Comparison of ENCODE assay signal across 8 cellular contexts in the genomic region with DNA sequence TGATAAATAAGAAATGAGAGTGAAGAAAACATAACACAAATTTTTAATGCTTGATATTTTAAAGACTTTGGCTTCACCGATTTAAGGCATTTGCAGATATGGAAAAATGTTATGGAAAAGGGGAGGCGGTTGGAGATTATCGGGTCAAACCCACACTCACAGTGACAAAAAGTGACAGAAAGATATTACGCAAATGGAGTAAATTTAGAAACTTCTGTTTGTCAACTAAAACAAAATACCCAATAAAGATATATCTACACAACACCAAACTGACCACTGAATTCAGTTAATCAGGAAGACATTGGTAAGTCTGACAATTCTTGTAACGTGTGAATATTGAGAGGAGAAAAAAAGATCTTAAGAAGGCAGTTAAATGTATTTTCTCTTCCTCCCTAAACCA. TPM values are rescaled to one million over a fixed set of nuclear protein-coding genes. Genes with fewer than 3 reads are reported as not detected.
DNase-seq lines count a peak whose midpoint lies in the region; ATAC-seq and TF ChIP-seq lines count a peak whose summit lies in the region.

No MANE protein-coding gene starts in this region.

- ATAC-seq in CD4-positive, CD25-positive, alpha-beta regulatory T cell (ENCODE audit: low read depth in 2 of 2), result no peak

- H3K27ac ChIP-seq in CD4-positive, CD25-positive, alpha-beta regulatory T cell (ENCODE audit: insufficient read depth, low read length, poor library complexity, severe bottlenecking), result peak overlapping the region; percentile 31
- H3K27ac ChIP-seq in coronary artery (peak overlapping the region; percentile 99 to 100), neural cell (ENCODE audit: low read length) (no peak overlapping the region)

- H3K9me3 ChIP-seq in CD4-positive, CD25-positive, alpha-beta regulatory T cell (ENCODE audit: control insufficient read depth in 2 of 2, low read length in 2 of 2), result no peaks in the 10 kb centered on the region
- H3K9me3 ChIP-seq in neural cell (ENCODE audit: low read length), result no peaks in the 10 kb centered on the region

- H3K4me3 Mint-ChIP-seq in CD4-positive, CD25-positive, alpha-beta regulatory T cell, result peak overlapping the region; percentile 93 to 100 (median 96)

- no peaks in the 10 kb centered on the region for H3K36me3 Mint-ChIP-seq in CD4-positive, CD25-positive, alpha-beta regulatory T cell

- H3K36me3 ChIP-seq in CD4-positive, CD25-positive, alpha-beta regulatory T cell (ENCODE audit: control insufficient read depth, insufficient read depth, low read length), result no peaks in the 10 kb centered on the region
- no peaks in the 10 kb centered on the region for H3K36me3 ChIP-seq in neural cell (ENCODE audit: insufficient read depth, low read length)

- no peaks in the 10 kb centered on the region for H4K20me1 ChIP-seq in neural cell (ENCODE audit: insufficient read depth)

- peaks cover 79% of the 10 kb centered on the region for H3K79me2 ChIP-seq in neural cell (replicated peaks; ENCODE audit: insufficient read depth, low read length)

- no peaks in the 10 kb centered on the region for H3K27me3 Mint-ChIP-seq in CD4-positive, CD25-positive, alpha-beta regulatory T cell

- DNase-seq in CD4-positive, CD25-positive, alpha-beta regulatory T cell, result no peak
- DNase-seq in NB4 (ENCODE audit: low read depth) (peak; percentile 17), coronary artery (ENCODE audit: low spot score) (no peak), NCI-H446 (lab: John Stamatoyannopoulos, UW) (no peak), NCI-H1930 (lab: John Stamatoyannopoulos, UW) (no peak), NOMO-1 (lab: John Stamatoyannopoulos, UW; ENCODE audit: unreplicated experiment in 2 of 2) (no peak), NCI-H2107 treated with DMSO at 0.1 percent for 48 hours (lab: John Stamatoyannopoulos, UW; ENCODE audit: unreplicated experiment) (no peak)

- H3K4me2 ChIP-seq in neural cell (ENCODE audit: low read length), result peak overlapping the region; percentile 85

- TF ChIP-seq CTCF in NB4 (IDR thresholded peaks at IDR 0.05; ENCODE audit: low read depth, low read length), result no peak
- no peak for TF ChIP-seq CTCF in coronary artery (IDR thresholded peaks at IDR 0.05)
- no peak for TF ChIP-seq CTCF in neural cell (IDR thresholded peaks at IDR 0.05; ENCODE audit: poor library complexity, severe bottlenecking)

- peaks cover 54% of the 10 kb centered on the region for H3K4me1 ChIP-seq in CD4-positive, CD25-positive, alpha-beta regulatory T cell (ENCODE audit: control insufficient read depth, insufficient read depth, low read length, poor library complexity, severe bottlenecking)

- no peak for TF ChIP-seq POLR2A in NB4 (IDR thresholded peaks at IDR 0.05; ENCODE audit: extremely low read depth, insufficient read length)

- no peak overlapping the region for H2AFZ ChIP-seq in neural cell (ENCODE audit: low read depth, low read length)

- H3K9me2 ChIP-seq in neural cell (ENCODE audit: insufficient read depth, low read length), result no peaks in the 10 kb centered on the region

- no peak overlapping the region for H3K9ac ChIP-seq in neural cell (ENCODE audit: low read length)

- peak overlapping the region; percentile 92 for H3K4me3 ChIP-seq in CD4-positive, CD25-positive, alpha-beta regulatory T cell (ENCODE audit: low read depth, low read length)
- H3K4me3 ChIP-seq in NB4 (ENCODE audit: low read depth, low read length) (peak overlapping the region; percentile 81), coronary artery (peak overlapping the region; percentile 98), neural cell (ENCODE audit: low read length) (peak overlapping the region; percentile 79)

- H3K27ac Mint-ChIP-seq in CD4-positive, CD25-positive, alpha-beta regulatory T cell, result peak overlapping the region in 1 of 3 donors; percentile 93

- peaks cover 44 to 76% (median 51%) of the 10 kb centered on the region in 4 donors for H3K4me1 Mint-ChIP-seq in CD4-positive, CD25-positive, alpha-beta regulatory T cell

- no peak for TF ChIP-seq RAD21 in neural cell (conservative IDR thresholded peaks at IDR 0.05)

- H3K9me3 Mint-ChIP-seq in CD4-positive, CD25-positive, alpha-beta regulatory T cell, result no peaks in the 10 kb centered on the region

- H3F3A ChIP-seq in neural cell (ENCODE audit: insufficient read depth, low read length, poor library complexity, severe bottlenecking), result no peaks in the 10 kb centered on the region

- H3K27me3 ChIP-seq in CD4-positive, CD25-positive, alpha-beta regulatory T cell (ENCODE audit: control insufficient read depth, insufficient read depth, low read length), result no peaks in the 10 kb centered on the region
- no peaks in the 10 kb centered on the region for H3K27me3 ChIP-seq in neural cell (ENCODE audit: insufficient read depth, low read depth, low read length)

- no peak for TF ChIP-seq EP300 in neural cell (conservative IDR thresholded peaks at IDR 0.05; ENCODE audit: poor library complexity, severe bottlenecking)

TF ChIP-seq in neural cell, 6 proteins besides CTCF, POLR2A, EP300 and RAD21:
- TF ChIP-seq POLR2AphosphoS5 (IDR thresholded peaks at IDR 0.05) (no peak), SMC3 (conservative IDR thresholded peaks at IDR 0.05; ENCODE audit: poor library complexity) (no peak), EZH2 (IDR thresholded peaks at IDR 0.05; ENCODE audit: borderline replicate concordance, insufficient read depth, low read length, poor library complexity, severe bottlenecking) (no peak), TAF1 (IDR thresholded peaks at IDR 0.05; ENCODE audit: low read depth) (no peak), MXI1 (conservative IDR thresholded peaks at IDR 0.05; ENCODE audit: poor library complexity, severe bottlenecking) (no peak)
- TF ChIP-seq, protein P1, sequence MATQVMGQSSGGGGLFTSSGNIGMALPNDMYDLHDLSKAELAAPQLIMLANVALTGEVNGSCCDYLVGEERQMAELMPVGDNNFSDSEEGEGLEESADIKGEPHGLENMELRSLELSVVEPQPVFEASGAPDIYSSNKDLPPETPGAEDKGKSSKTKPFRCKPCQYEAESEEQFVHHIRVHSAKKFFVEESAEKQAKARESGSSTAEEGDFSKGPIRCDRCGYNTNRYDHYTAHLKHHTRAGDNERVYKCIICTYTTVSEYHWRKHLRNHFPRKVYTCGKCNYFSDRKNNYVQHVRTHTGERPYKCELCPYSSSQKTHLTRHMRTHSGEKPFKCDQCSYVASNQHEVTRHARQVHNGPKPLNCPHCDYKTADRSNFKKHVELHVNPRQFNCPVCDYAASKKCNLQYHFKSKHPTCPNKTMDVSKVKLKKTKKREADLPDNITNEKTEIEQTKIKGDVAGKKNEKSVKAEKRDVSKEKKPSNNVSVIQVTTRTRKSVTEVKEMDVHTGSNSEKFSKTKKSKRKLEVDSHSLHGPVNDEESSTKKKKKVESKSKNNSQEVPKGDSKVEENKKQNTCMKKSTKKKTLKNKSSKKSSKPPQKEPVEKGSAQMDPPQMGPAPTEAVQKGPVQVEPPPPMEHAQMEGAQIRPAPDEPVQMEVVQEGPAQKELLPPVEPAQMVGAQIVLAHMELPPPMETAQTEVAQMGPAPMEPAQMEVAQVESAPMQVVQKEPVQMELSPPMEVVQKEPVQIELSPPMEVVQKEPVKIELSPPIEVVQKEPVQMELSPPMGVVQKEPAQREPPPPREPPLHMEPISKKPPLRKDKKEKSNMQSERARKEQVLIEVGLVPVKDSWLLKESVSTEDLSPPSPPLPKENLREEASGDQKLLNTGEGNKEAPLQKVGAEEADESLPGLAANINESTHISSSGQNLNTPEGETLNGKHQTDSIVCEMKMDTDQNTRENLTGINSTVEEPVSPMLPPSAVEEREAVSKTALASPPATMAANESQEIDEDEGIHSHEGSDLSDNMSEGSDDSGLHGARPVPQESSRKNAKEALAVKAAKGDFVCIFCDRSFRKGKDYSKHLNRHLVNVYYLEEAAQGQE (IDR thresholded peaks at IDR 0.05; ENCODE audit: borderline replicate concordance), result no peak
TF ChIP-seq in neural cell: peak in this region for 0.

RNA-seq across cellular contexts. Expression of a gene that starts 2.5 kb away (rescaled TPM):
- 153 TPM for total RNA-seq in CD4-positive, CD25-positive, alpha-beta regulatory T cell
- polyA plus RNA-seq in CD4-positive, CD25-positive, alpha-beta regulatory T cell, result 100 to 1,000 TPM in 3 of 4 donors, 10 to 100 TPM in 1; 91.8 to 138 (median 105) TPM
- polyA plus RNA-seq in neural cell, result 67.2 and 68.2 TPM in 2 replicates
- polyA minus RNA-seq in neural cell, result 238 and 278 TPM in 2 replicates
